In the genomic region with DNA sequence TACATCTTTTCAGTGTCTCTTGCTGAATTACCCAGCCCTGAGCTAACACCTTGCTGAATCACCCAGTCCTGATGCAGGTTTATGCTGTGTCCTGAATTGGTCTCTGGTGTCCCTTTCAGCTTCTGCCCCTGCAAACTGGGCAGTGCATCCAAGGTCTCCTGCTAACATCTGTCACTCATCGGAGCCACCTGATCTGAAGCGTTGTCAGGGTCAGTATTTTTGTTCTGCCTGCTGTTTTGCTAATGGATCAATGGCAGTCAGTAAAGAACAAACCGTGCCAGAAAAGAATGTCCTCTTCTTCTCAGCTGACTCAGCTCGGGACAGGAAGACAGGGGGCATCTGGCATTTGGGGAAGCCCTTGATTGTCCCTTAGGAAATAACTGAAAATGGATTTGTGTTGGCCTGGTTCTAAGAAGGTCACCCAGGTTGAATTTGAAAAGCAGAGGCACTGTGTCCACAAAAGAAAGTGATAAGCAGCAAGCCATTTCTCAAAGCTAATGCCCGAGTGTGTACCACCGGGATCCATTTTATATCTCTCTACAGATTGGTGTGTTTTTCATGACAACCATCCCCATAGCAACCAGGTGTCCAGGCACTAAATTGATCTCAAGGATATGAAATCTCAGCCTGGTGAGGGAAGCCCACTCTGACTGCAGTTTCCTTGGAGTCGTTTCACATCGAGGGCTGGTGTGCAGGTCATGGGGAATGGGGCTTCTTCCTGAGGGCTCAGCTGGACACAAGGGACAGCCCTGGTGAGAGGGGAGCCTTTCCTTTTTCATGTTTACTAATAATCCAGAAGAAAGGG, we compare ENCODE assay signal across 10 cellular contexts.
DNase-seq lines count a peak whose midpoint lies in the region; ATAC-seq and TF ChIP-seq lines count a peak whose summit lies in the region.
"Had no signal": no experiment of that assay in that cellular context is flagged by ENCODE, and none has a peak within 500 bp of the region (broad histone marks: within the 10 kb centered on the region; RNA-seq: fewer than 3 reads in every experiment).

No MANE protein-coding gene starts in this region.

- no peak for TF ChIP-seq EP300 in ovary (IDR thresholded peaks at IDR 0.05)

- H3K4me3 Mint-ChIP-seq in H9, result no peak overlapping the region
- H3K4me3 Mint-ChIP-seq: activated T-helper 1 cell treated with anti-CD3 and anti-CD28 coated beads, Interleukin-12 subunit alpha, Interleukin-12 subunit beta, Interleukin-2, Interleukin-4 antibody, amounts not matched to agents 30 ng/mL and 10 ng/mL and 1 ng/mL, durations not matched to agents 14 hours and 24 hours and 36 hours had no signal

- no peaks in the 10 kb centered on the region for H3K79me1 ChIP-seq in H9 (ENCODE audit: insufficient read depth, low read depth, low read length, poor library complexity, severe bottlenecking)

- H2BK15ac ChIP-seq in H9 (ENCODE audit: low read depth, low read length), result no peak overlapping the region

- peak; percentile 0 to 58 (median 18) for ATAC-seq in right lobe of liver
- ATAC-seq in HG03469 (IDR thresholded peaks at IDR 0.05; ENCODE audit: unreplicated experiment), result no peak
- no peak for ATAC-seq in HG02885 (IDR thresholded peaks at IDR 0.05; ENCODE audit: poor library complexity, unreplicated experiment)
- ATAC-seq in GM18861 (IDR thresholded peaks at IDR 0.05; ENCODE audit: unreplicated experiment), result no peak

- H3T11ph ChIP-seq in H9 (ENCODE audit: low read length), result no peak overlapping the region

- H3K4me2 ChIP-seq in H9 (ENCODE audit: insufficient read depth, insufficient read length, low read length), result no peak overlapping the region

- no peak overlapping the region for H3K56ac ChIP-seq in H9 (ENCODE audit: insufficient read length, low read depth, low read length)

- no peak overlapping the region for H3K18ac ChIP-seq in H9 (ENCODE audit: insufficient read length, low read depth, low read length)

- WGBS in H9 (ENCODE audit: extremely low coverage, insufficient read length, low lambda C conversion rate), result no CpG with 5 or more reads among the region's 8 CpGs
- WGBS in adrenal gland, 4 donors, result 37 to 48% (median 42%) methylated on average over 8 of the region's 8 CpGs
- 38% methylated on average over 8 of the region's 8 CpGs for WGBS in right lobe of liver (ENCODE audit: insufficient coverage, low coverage, low lambda C conversion rate, missing lambda C conversion rate)
- WGBS in ovary, 3 donors, result 84 to 87% (median 87%) methylated on average over 8 of the region's 8 CpGs

- H3K36me3 ChIP-seq in adrenal gland (replicated peaks in 1 of 2) (no peaks in the 10 kb centered on the region), right lobe of liver (no peaks in the 10 kb centered on the region), ovary (no peaks in the 10 kb centered on the region)
- H3K36me3 ChIP-seq: neutrophil had no signal

- no peak overlapping the region for H2BK20ac ChIP-seq in H9 (ENCODE audit: low read depth, low read length, poor library complexity, severe bottlenecking)

- peaks cover 34% of the 10 kb centered on the region in 2 experiments for H3K4me1 Mint-ChIP-seq in H9

- no peak overlapping the region for H2BK120ac ChIP-seq in H9 (ENCODE audit: low read depth, low read length, poor library complexity, severe bottlenecking)

- H2BK12ac ChIP-seq in H9 (ENCODE audit: insufficient read length, low read depth, low read length), result no peak overlapping the region

- H4K91ac ChIP-seq in H9 (ENCODE audit: insufficient read length, low read depth, low read length), result no peak overlapping the region

- no peaks in the 10 kb centered on the region for H3K36me3 Mint-ChIP-seq in H9 (ENCODE audit: insufficient read depth in 1 of 3, low read depth in 3 of 3)

- H3K79me2 ChIP-seq in H9 (ENCODE audit: insufficient read depth, low read length), result no peaks in the 10 kb centered on the region

- no peak overlapping the region for H3K4me3 ChIP-seq in adrenal gland
- H3K4me3 ChIP-seq in right lobe of liver, result no peak overlapping the region
- H3K4me3 ChIP-seq in skin epidermis, result no peak overlapping the region
- H3K4me3 ChIP-seq in ovary, result no peak overlapping the region

- no peak overlapping the region; a peak in 1 of 7 replicates for H3K27ac Mint-ChIP-seq in H9
- H3K27ac Mint-ChIP-seq: activated T-helper 1 cell treated with anti-CD3 and anti-CD28 coated beads, Interleukin-12 subunit alpha, Interleukin-12 subunit beta, Interleukin-2, Interleukin-4 antibody, amounts not matched to agents 30 ng/mL and 10 ng/mL and 1 ng/mL, durations not matched to agents 14 hours and 24 hours and 36 hours had no signal

- no peaks in the 10 kb centered on the region for H3K9me3 ChIP-seq in H9 (ENCODE audit: control insufficient read depth, low read depth, low read length)
- H3K9me3 ChIP-seq in adrenal gland (replicated peaks in 1 of 3), result no peaks in the 10 kb centered on the region
- no peaks in the 10 kb centered on the region for H3K9me3 ChIP-seq in right lobe of liver
- no peaks in the 10 kb centered on the region for H3K9me3 ChIP-seq in ovary
- H3K9me3 ChIP-seq: neutrophil had no signal

- H3K23ac ChIP-seq in H9 (ENCODE audit: insufficient read length, low read depth, low read length), result no peak overlapping the region

- DNase-seq in H9 (peak; percentile 17), adrenal gland (peak in 3 of 7 donors; percentile 29 to 88 (median 56)), right lobe of liver (peak in 1 of 3 donors; percentile 74), ovary (no peak)

- H3K27me3 ChIP-seq in H9 (ENCODE audit: insufficient read depth, low read length) (no peaks in the 10 kb centered on the region), adrenal gland (no peaks in the 10 kb centered on the region), right lobe of liver (no peaks in the 10 kb centered on the region), ovary (no peaks in the 10 kb centered on the region)
- H3K27me3 ChIP-seq: neutrophil had no signal

- TF ChIP-seq CTCF in H9 (conservative IDR thresholded peaks at IDR 0.05) (no peak), adrenal gland (IDR thresholded peaks at IDR 0.05) (no peak), right lobe of liver (IDR thresholded peaks at IDR 0.05) (no peak), ovary (IDR thresholded peaks at IDR 0.05) (no peak)

- H4K5ac ChIP-seq in H9 (ENCODE audit: insufficient read length, low read depth, low read length), result no peak overlapping the region

- H2AFZ ChIP-seq in H9 (ENCODE audit: low read length), result no peak overlapping the region

- peaks cover 6% of the 10 kb centered on the region for H3K27me3 Mint-ChIP-seq in H9 (ENCODE audit: low read depth)

- H3K9me3 Mint-ChIP-seq in H9, result no peaks in the 10 kb centered on the region
- H3K9me3 Mint-ChIP-seq: activated T-helper 1 cell treated with anti-CD3 and anti-CD28 coated beads, Interleukin-12 subunit alpha, Interleukin-12 subunit beta, Interleukin-2, Interleukin-4 antibody, amounts not matched to agents 30 ng/mL and 10 ng/mL and 1 ng/mL, durations not matched to agents 14 hours and 24 hours and 36 hours had no signal

- H3K4me1 ChIP-seq in H9 (ENCODE audit: insufficient read depth, low read length) (peaks cover 8% of the 10 kb centered on the region; the same call in 1 of the 2 replicates), adrenal gland (replicated peaks in 1 of 2) (peaks cover 52 to 82% of the 10 kb centered on the region in 2 donors), right lobe of liver (peaks cover 0 to 92% (median 27%) of the 10 kb centered on the region in 4 donors), ovary (ENCODE audit: insufficient read depth) (peaks cover 33% of the 10 kb centered on the region)

- intact Hi-C loops in adrenal gland (cut with DNase I) (loop anchor here (5.0 to 10.0 kb wide), 6 partner anchors 107 to 363 kb away; a partner anchor contains a TSS), right lobe of liver (cut with DNase I) (loop anchor here (5.0 to 10.0 kb wide), 3 partner anchors 75 to 107 kb away; a partner anchor contains a TSS), ovary (cut with DNase I) (loop anchor here (2.0 to 10.0 kb wide), 11 partner anchors 105 to 365 kb away; a partner anchor contains a TSS)

- H2BK5ac ChIP-seq in H9 (ENCODE audit: insufficient read length, low read length), result no peak overlapping the region

- no peak overlapping the region for H3K4ac ChIP-seq in H9 (ENCODE audit: low read depth, low read length)

- no peaks in the 10 kb centered on the region for H4K20me1 ChIP-seq in H9 (ENCODE audit: control insufficient read depth, insufficient read depth, insufficient read length)

- H3K23me2 ChIP-seq in H9 (ENCODE audit: insufficient read length, low read depth, low read length, poor library complexity, severe bottlenecking), result no peaks in the 10 kb centered on the region

- H3K14ac ChIP-seq in H9 (ENCODE audit: insufficient read depth, low read length), result no peak overlapping the region; the same call in 1 of the 2 replicates

- no peak overlapping the region for H3K27ac ChIP-seq in H9 (ENCODE audit: insufficient read length, low read depth, low read length)
- peak overlapping the region in 4 of 5 donors; percentile 6 to 98 (median 96) for H3K27ac ChIP-seq in adrenal gland
- H3K27ac ChIP-seq in right lobe of liver, result peak overlapping the region; percentile 91 to 99 (median 98)
- peak overlapping the region in 15 of 21 experiments; percentile 39 to 99 (median 96) for H3K27ac ChIP-seq in skin epidermis
- peak overlapping the region in 1 of 2 donors; percentile 99 for H3K27ac ChIP-seq in ovary
- H3K27ac ChIP-seq: neutrophil had no signal

- no peak overlapping the region for H4K8ac ChIP-seq in H9 (replicated peaks; ENCODE audit: insufficient read length, low read depth, low read length)

- H2AK5ac ChIP-seq in H9 (ENCODE audit: insufficient read length, low read length), result no peak overlapping the region

- no peak overlapping the region for H3K9ac ChIP-seq in H9 (ENCODE audit: extremely low read depth, insufficient read length, low read length)

- TF ChIP-seq POLR2A in adrenal gland (IDR thresholded peaks at IDR 0.05) (no peak), right lobe of liver (IDR thresholded peaks at IDR 0.05) (no peak), ovary (IDR thresholded peaks at IDR 0.05) (no peak)

Comparison
In these comparisons a context has a peak if more than half of its experiments do, and no peak if none do; other contexts are left out.
1. ATAC-seq: peak in right lobe of liver (4 of 4); none in HG03469 (single experiment), HG02885 (single experiment) and GM18861 (single experiment).